ENCODE assay signal across 8 cellular contexts in genomic region chr4:16269742-16270522, GRCh38. TPM values are rescaled to one million over a fixed set of nuclear protein-coding genes. Genes with fewer than 3 reads are reported as not detected.
DNase-seq lines count a peak whose midpoint lies in the region; ATAC-seq and TF ChIP-seq lines count a peak whose summit lies in the region.

No MANE protein-coding gene starts in this region.

- DNase-seq in HS-5 (ENCODE audit: low read depth), result peak; percentile 96
- peak; percentile 89 for DNase-seq in SKM-1 treated with dmso at 0.1 percent for 144 hours (lab: John Stamatoyannopoulos, UW; ENCODE audit: unreplicated experiment)
- DNase-seq in fibroblast of the aortic adventitia (ENCODE audit: low read depth), result peak; percentile 98
- DNase-seq in stromal cell of bone marrow (ENCODE audit: low read depth), result peak; percentile 96
- no peak for DNase-seq in NCI-H82 (lab: John Stamatoyannopoulos, UW)
- DNase-seq in activated CD4-positive, alpha-beta T cell treated with anti-CD3 and anti-CD28 coated beads for 48 hours, result no peak
- DNase-seq in NCI-H187 treated with DMSO at 0.1 percent for 48 hours (lab: John Stamatoyannopoulos, UW), result no peak

- TF ChIP-seq CTCF in fibroblast of the aortic adventitia (IDR thresholded peaks at IDR 0.05; ENCODE audit: insufficient read depth, low read length), result no peak

- no peak overlapping the region for H3K4me3 ChIP-seq in fibroblast of the aortic adventitia (ENCODE audit: low read depth, low read length)

- ATAC-seq in HG03378 (IDR thresholded peaks at IDR 0.05; ENCODE audit: unreplicated experiment), result no peak

RNA-seq across cellular contexts. Expression of gene TAPT1, which starts 43.7 kb away (rescaled TPM):
- 11.5 and 21.1 TPM in 2 replicates for total RNA-seq in fibroblast of the aortic adventitia (ENCODE audit: low replicate concordance)

Comparison
In these comparisons a context has a peak if more than half of its experiments do, and no peak if none do; other contexts are left out.
1. DNase-seq: peak in HS-5 (single experiment), SKM-1 treated with dmso at 0.1 percent for 144 hours (single experiment), fibroblast of the aortic adventitia (single experiment) and stromal cell of bone marrow (single experiment); none in NCI-H82 (single experiment), activated CD4-positive, alpha-beta T cell treated with anti-CD3 and anti-CD28 coated beads for 48 hours (single experiment) and NCI-H187 treated with DMSO at 0.1 percent for 48 hours (single experiment).